8 cellular contexts compared by ENCODE assay signal in genomic region chrX:53686151-53686885, GRCh38. TPM values are rescaled to one million over a fixed set of nuclear protein-coding genes. Genes with fewer than 3 reads are reported as not detected.
DNase-seq lines count a peak whose midpoint lies in the region; ATAC-seq and TF ChIP-seq lines count a peak whose summit lies in the region.

Gene HUWE1 (minus strand): TSS chrX:53686719. CDS start chrX:53654107, 32,612 bp downstream.

- peak; percentile 56 for ATAC-seq in GM21723 (IDR thresholded peaks at IDR 0.05; ENCODE audit: unreplicated experiment)
- peak; percentile 77 to 79 for ATAC-seq in natural killer cell treated with Interleukin-12 subunit alpha and Interleukin-12 subunit beta and Interleukin-15 and Interleukin-18, amount 100 ng/mL, for 72 hours

- H3K36me3 Mint-ChIP-seq in activated T-helper 2 cell treated with anti-CD3 and anti-CD28 coated beads, Interferon-gamma antibody, Interleukin-2, Interleukin-4, amounts not matched to agents 10 μg/mL and 5 μg/mL and 100 μg/mL, durations not matched to agents 14 hours and 24 hours and 36 hours (ENCODE audit: low read depth), result peaks cover 33% of the 10 kb centered on the region
- H3K36me3 Mint-ChIP-seq in natural killer cell treated with Interleukin-12 subunit alpha and Interleukin-12 subunit beta and Interleukin-15 and Interleukin-18, amount 100 ng/mL, for 72 hours, result peaks cover 32% of the 10 kb centered on the region

- H3K9me3 Mint-ChIP-seq in activated T-helper 2 cell treated with anti-CD3 and anti-CD28 coated beads, Interferon-gamma antibody, Interleukin-2, Interleukin-4, amounts not matched to agents 10 μg/mL and 5 μg/mL and 100 μg/mL, durations not matched to agents 14 hours and 24 hours and 36 hours, result no peaks in the 10 kb centered on the region
- H3K9me3 Mint-ChIP-seq in natural killer cell treated with Interleukin-12 subunit alpha and Interleukin-12 subunit beta and Interleukin-15 and Interleukin-18, amount 100 ng/mL, for 72 hours, result no peaks in the 10 kb centered on the region

- H3K27ac Mint-ChIP-seq in activated T-helper 2 cell treated with anti-CD3 and anti-CD28 coated beads, Interferon-gamma antibody, Interleukin-2, Interleukin-4, amounts not matched to agents 10 μg/mL and 5 μg/mL and 100 μg/mL, durations not matched to agents 14 hours and 24 hours and 36 hours, result peak within 1 kb of the TSS; percentile 93
- H3K27ac Mint-ChIP-seq in natural killer cell treated with Interleukin-12 subunit alpha and Interleukin-12 subunit beta and Interleukin-15 and Interleukin-18, amount 100 ng/mL, for 72 hours, result peak within 1 kb of the TSS; percentile 86 to 93

- peaks cover 32% of the 10 kb centered on the region for H3K4me1 Mint-ChIP-seq in activated T-helper 2 cell treated with anti-CD3 and anti-CD28 coated beads, Interferon-gamma antibody, Interleukin-2, Interleukin-4, amounts not matched to agents 10 μg/mL and 5 μg/mL and 100 μg/mL, durations not matched to agents 14 hours and 24 hours and 36 hours (ENCODE audit: low read depth)
- H3K4me1 Mint-ChIP-seq in natural killer cell treated with Interleukin-12 subunit alpha and Interleukin-12 subunit beta and Interleukin-15 and Interleukin-18, amount 100 ng/mL, for 72 hours (ENCODE audit: low read depth in 2 of 2), result peaks cover 19 to 22% of the 10 kb centered on the region in 2 donors

- intact Hi-C loops in activated T-helper 2 cell treated with anti-CD3 and anti-CD28 coated beads, Interferon-gamma antibody, Interleukin-2, Interleukin-4, amounts not matched to agents 10 μg/mL and 5 μg/mL and 100 μg/mL, durations not matched to agents 14 hours and 24 hours and 36 hours (cut with micrococcal nuclease), result no loop called here

- H3K4me3 ChIP-seq in LNCaP clone FGC (ENCODE audit: low read depth, low read length) (peak within 1 kb of the TSS; percentile 70), fibroblast of pulmonary artery (replicated peaks; ENCODE audit: low read depth, low read length) (peak within 1 kb of the TSS; percentile 77)

- TF ChIP-seq POLR2A in Raji (IDR thresholded peaks at IDR 0.05; ENCODE audit: insufficient read depth, low read depth, low read length), result peak; percentile 72

- DNase-seq in DMS 273 (lab: John Stamatoyannopoulos, UW; ENCODE audit: unreplicated experiment), result peak; percentile 92
- no peak for DNase-seq in LNCaP clone FGC (ENCODE audit: low read depth)
- DNase-seq in activated T-helper 2 cell treated with anti-CD3 and anti-CD28 coated beads, Interferon-gamma antibody, Interleukin-2, Interleukin-4, amounts not matched to agents 10 μg/mL and 5 μg/mL and 100 μg/mL, durations not matched to agents 14 hours and 24 hours and 36 hours (ENCODE audit: low spot score), result peak; percentile 79
- DNase-seq in fibroblast of pulmonary artery (ENCODE audit: low read depth), result peak; percentile 68
- peak; percentile 90 for DNase-seq in natural killer cell treated with Interleukin-12 subunit alpha and Interleukin-12 subunit beta and Interleukin-15 and Interleukin-18, amount 100 ng/mL, for 72 hours (ENCODE audit: low spot score)
- DNase-seq in stimulated activated naive CD4-positive, alpha-beta T cell treated with Interleukin-2 at 50 U/mL for 16 hours (lab: John Stamatoyannopoulos, UW), result peak; percentile 76

- no peak for TF ChIP-seq CTCF in LNCaP clone FGC (IDR thresholded peaks at IDR 0.05; ENCODE audit: control insufficient read depth, extremely low read depth, insufficient read depth)
- no peak for TF ChIP-seq CTCF in fibroblast of pulmonary artery (IDR thresholded peaks at IDR 0.05; ENCODE audit: low read length, missing control alignments)

- no peaks in the 10 kb centered on the region for H3K27me3 Mint-ChIP-seq in activated T-helper 2 cell treated with anti-CD3 and anti-CD28 coated beads, Interferon-gamma antibody, Interleukin-2, Interleukin-4, amounts not matched to agents 10 μg/mL and 5 μg/mL and 100 μg/mL, durations not matched to agents 14 hours and 24 hours and 36 hours (ENCODE audit: low read depth)
- H3K27me3 Mint-ChIP-seq in natural killer cell treated with Interleukin-12 subunit alpha and Interleukin-12 subunit beta and Interleukin-15 and Interleukin-18, amount 100 ng/mL, for 72 hours, result peaks cover 0 to 12% of the 10 kb centered on the region in 2 donors

- peak within 1 kb of the TSS; percentile 94 for H3K4me3 Mint-ChIP-seq in activated T-helper 2 cell treated with anti-CD3 and anti-CD28 coated beads, Interferon-gamma antibody, Interleukin-2, Interleukin-4, amounts not matched to agents 10 μg/mL and 5 μg/mL and 100 μg/mL, durations not matched to agents 14 hours and 24 hours and 36 hours (ENCODE audit: low read depth)
- peak within 1 kb of the TSS; percentile 98 for H3K4me3 Mint-ChIP-seq in natural killer cell treated with Interleukin-12 subunit alpha and Interleukin-12 subunit beta and Interleukin-15 and Interleukin-18, amount 100 ng/mL, for 72 hours

RNA-seq across cellular contexts. Expression of gene HUWE1, which starts in this region (rescaled TPM):
- total RNA-seq in activated T-helper 2 cell treated with anti-CD3 and anti-CD28 coated beads, Interferon-gamma antibody, Interleukin-2, Interleukin-4, amounts not matched to agents 10 μg/mL and 5 μg/mL and 100 μg/mL, durations not matched to agents 14 hours and 24 hours and 36 hours, result 391 and 412 TPM in 2 replicates
- total RNA-seq in natural killer cell treated with Interleukin-12 subunit alpha and Interleukin-12 subunit beta and Interleukin-15 and Interleukin-18, amount 100 ng/mL, for 72 hours, result 100 to 1,000 TPM; 574 to 813 TPM
